In the genomic region with DNA sequence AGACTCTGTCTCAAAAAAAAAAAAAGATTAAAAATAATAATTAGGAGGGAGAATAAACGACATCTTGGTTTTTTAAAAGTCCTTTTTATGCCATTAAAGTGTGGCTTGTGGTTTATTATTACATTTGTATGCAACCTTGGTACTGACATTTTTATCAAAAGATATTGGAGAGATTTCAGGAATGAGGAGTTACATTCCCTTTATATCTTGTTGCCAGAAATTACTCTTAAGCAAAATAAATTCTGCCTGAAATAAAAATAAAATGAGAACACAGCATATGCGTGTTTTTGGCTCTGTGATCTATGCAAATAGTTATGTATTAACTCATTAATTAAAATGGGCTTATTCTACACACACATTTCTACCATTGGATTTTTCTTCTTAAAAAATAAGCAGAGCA, we compare ENCODE assay signal across 25 cellular contexts.
"Had no signal": no experiment of that assay in that cellular context is flagged by ENCODE, and none has a peak within 500 bp of the region (broad histone marks: within the 10 kb centered on the region; RNA-seq: fewer than 3 reads in every experiment).

No MANE protein-coding gene starts in this region.

- H3K27me3 ChIP-seq: brain microvascular endothelial cell, esophagus squamous epithelium, ovary, suprapubic skin, tibial nerve had no signal

- H3K9me3 Mint-ChIP-seq: activated CD4-positive, alpha-beta memory T cell treated with anti-CD3 and anti-CD28 coated beads, Interleukin-2, amount 10 ng/mL, durations not matched to agents 7 days and 5 days; activated CD4-positive, alpha-beta T cell treated with anti-CD3 and anti-CD28 coated beads, Interleukin-2, amount 10 ng/mL, durations not matched to agents 24 days and 14 days; activated T-cell treated with anti-CD3 and anti-CD28 coated beads, Interleukin-2, amount 50 U/mL, for 4 hours; activated T-helper 17 cell treated with anti-CD3 and anti-CD28 coated beads, Interleukin-2, amount 50 U/mL, for 72 hours had no signal

- H3K27ac ChIP-seq: brain microvascular endothelial cell, esophagus squamous epithelium, ovary, psoas muscle, suprapubic skin, tibial nerve had no signal

- H3K4me3 ChIP-seq: esophagus squamous epithelium, ovary, psoas muscle, smooth muscle cell, suprapubic skin, tibial nerve had no signal

- H3K4me1 Mint-ChIP-seq: activated CD4-positive, alpha-beta memory T cell treated with anti-CD3 and anti-CD28 coated beads, Interleukin-2, amount 10 ng/mL, durations not matched to agents 7 days and 5 days; activated CD4-positive, alpha-beta T cell treated with anti-CD3 and anti-CD28 coated beads, Interleukin-2, amount 10 ng/mL, durations not matched to agents 24 days and 14 days; activated T-helper 17 cell treated with anti-CD3 and anti-CD28 coated beads, Interleukin-2, amount 50 U/mL, for 72 hours; naive B cell had no signal

- H3K9me3 ChIP-seq: esophagus squamous epithelium, ovary, psoas muscle, suprapubic skin, tibial nerve had no signal

- H3K36me3 ChIP-seq: brain microvascular endothelial cell, esophagus squamous epithelium, ovary, suprapubic skin, tibial nerve had no signal

- ATAC-seq: activated T-cell treated with anti-CD3 and anti-CD28 coated beads, Interleukin-2, amount 50 U/mL, for 4 hours; activated T-helper 17 cell treated with anti-CD3 and anti-CD28 coated beads, Interleukin-2, amount 50 U/mL, for 72 hours; left colon; psoas muscle had no signal

- DNase-seq: activated CD4-positive, alpha-beta memory T cell treated with anti-CD3 and anti-CD28 coated beads, Interleukin-2, amount 10 ng/mL, durations not matched to agents 7 days and 5 days; activated CD4-positive, alpha-beta T cell treated with anti-CD3 and anti-CD28 coated beads, Interleukin-2, amount 10 ng/mL, durations not matched to agents 24 days and 14 days; activated CD4-positive, CD25-positive, alpha-beta regulatory T cell treated with anti-CD3 and anti-CD28 coated beads, Interleukin-2, amount 50 U/mL, for 72 hours; activated gamma-delta T cell treated with Interleukin-2 at 50 U/mL for 16 hours; activated naive CD4-positive, alpha-beta T cell treated with anti-CD3 and anti-CD28 coated beads, Interleukin-2, amount 50 U/mL, for 16 hours; activated T-cell treated with anti-CD3 and anti-CD28 coated beads, Interleukin-2, amount 50 U/mL, for 4 hours; amygdala; brain microvascular endothelial cell; dermis blood vessel endothelial cell; effector CD4-positive, alpha-beta T cell; esophagus squamous epithelium; foreskin melanocyte; left colon; naive B cell; ovary; psoas muscle; stimulated activated CD4-positive, alpha-beta T cell treated with anti-CD3 and anti-CD28 coated beads, Interleukin-15, amount 100 ng/mL, for 24 hours; stimulated activated CD4-positive, alpha-beta T cell treated with anti-CD3 and anti-CD28 coated beads, Interleukin-2, amount 100 ng/mL, for 24 hours; stimulated activated naive CD4-positive, alpha-beta T cell; T-helper 2 cell had no signal

- H3K27ac Mint-ChIP-seq: activated CD4-positive, alpha-beta memory T cell treated with anti-CD3 and anti-CD28 coated beads, Interleukin-2, amount 10 ng/mL, durations not matched to agents 7 days and 5 days; activated CD4-positive, alpha-beta T cell treated with anti-CD3 and anti-CD28 coated beads, Interleukin-2, amount 10 ng/mL, durations not matched to agents 24 days and 14 days; activated T-helper 17 cell treated with anti-CD3 and anti-CD28 coated beads, Interleukin-2, amount 50 U/mL, for 72 hours; mesothelial cell of epicardium had no signal

- H3K4me1 ChIP-seq: esophagus squamous epithelium, psoas muscle, suprapubic skin had no signal

- H3K4me2 ChIP-seq: smooth muscle cell had no signal

- H3K27me3 Mint-ChIP-seq: activated CD4-positive, alpha-beta memory T cell treated with anti-CD3 and anti-CD28 coated beads, Interleukin-2, amount 10 ng/mL, durations not matched to agents 7 days and 5 days; activated CD4-positive, alpha-beta T cell treated with anti-CD3 and anti-CD28 coated beads, Interleukin-2, amount 10 ng/mL, durations not matched to agents 24 days and 14 days; naive B cell had no signal

- H3K4me3 Mint-ChIP-seq: activated CD4-positive, alpha-beta memory T cell treated with anti-CD3 and anti-CD28 coated beads, Interleukin-2, amount 10 ng/mL, durations not matched to agents 7 days and 5 days; activated CD4-positive, alpha-beta T cell treated with anti-CD3 and anti-CD28 coated beads, Interleukin-2, amount 10 ng/mL, durations not matched to agents 24 days and 14 days; activated T-cell treated with anti-CD3 and anti-CD28 coated beads, Interleukin-2, amount 50 U/mL, for 4 hours; activated T-helper 17 cell treated with anti-CD3 and anti-CD28 coated beads, Interleukin-2, amount 50 U/mL, for 72 hours; mesothelial cell of epicardium; naive B cell had no signal

- H3K36me3 Mint-ChIP-seq: mesothelial cell of epicardium, naive B cell had no signal
